Comparison of ENCODE assay signal across 18 cellular contexts in the genomic region with DNA sequence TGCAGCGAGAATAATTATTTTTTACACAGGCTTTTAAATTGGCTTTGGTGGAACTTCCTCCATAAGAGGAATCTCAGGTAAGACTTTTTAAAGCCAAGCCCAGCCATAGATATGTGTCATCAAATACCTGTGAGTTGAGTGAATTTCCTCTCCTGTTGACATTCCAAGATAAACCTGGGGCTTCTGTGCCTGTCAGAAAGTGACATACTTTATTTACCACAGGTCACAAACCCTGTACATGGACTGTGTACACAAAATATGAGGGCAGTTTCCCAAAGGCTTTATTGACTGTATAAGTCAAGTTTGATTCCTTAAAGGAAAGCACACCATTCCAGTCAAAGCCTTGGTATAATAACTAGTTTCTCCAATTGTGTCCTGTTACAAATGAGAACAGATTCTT. TPM values are rescaled to one million over a fixed set of nuclear protein-coding genes. Genes with fewer than 3 reads are reported as not detected.
"Had no signal": no experiment of that assay in that cellular context is flagged by ENCODE, and none has a peak within 500 bp of the region (broad histone marks: within the 10 kb centered on the region; RNA-seq: fewer than 3 reads in every experiment).

No MANE protein-coding gene starts in this region.

- H3K27me3 Mint-ChIP-seq: activated CD8-positive, alpha-beta memory T cell treated with anti-CD3 and anti-CD28 coated beads, Interleukin-2, amount 10 ng/mL, durations not matched to agents 7 days and 5 days had no signal

- H3K36me3 Mint-ChIP-seq: stimulated activated effector memory CD8-positive, alpha-beta T cell treated with anti-CD3 and anti-CD28 coated beads, Interleukin-12 subunit alpha, Interleukin-12 subunit beta, amount 100 ng/mL, for 72 hours had no signal

- ATAC-seq: activated CD8-positive, alpha-beta memory T cell treated with anti-CD3 and anti-CD28 coated beads, Interleukin-2, amount 10 ng/mL, durations not matched to agents 7 days and 5 days; activated T-cell treated with anti-CD3 and anti-CD28 coated beads, Interleukin-2, amount 50 U/mL, for 4 hours; lower lobe of right lung; naive thymus-derived CD4-positive, alpha-beta T cell; right cardiac atrium; stimulated activated effector memory CD8-positive, alpha-beta T cell treated with anti-CD3 and anti-CD28 coated beads, Interleukin-12 subunit alpha, Interleukin-12 subunit beta, amount 100 ng/mL, for 72 hours had no signal

- H3K36me3 ChIP-seq: brain microvascular endothelial cell, lower lobe of right lung, thyroid gland had no signal

- H3K27ac ChIP-seq: brain microvascular endothelial cell, dorsolateral prefrontal cortex, lower lobe of right lung, thyroid gland had no signal

- H3K9me3 ChIP-seq: thyroid gland had no signal

- H3K4me3 ChIP-seq: dorsolateral prefrontal cortex, lower lobe of right lung, thyroid gland had no signal

- H3K27ac Mint-ChIP-seq: activated CD8-positive, alpha-beta memory T cell treated with anti-CD3 and anti-CD28 coated beads, Interleukin-2, amount 10 ng/mL, durations not matched to agents 7 days and 5 days; activated naive CD8-positive, alpha-beta T cell; naive thymus-derived CD4-positive, alpha-beta T cell had no signal

- H3K4me3 Mint-ChIP-seq: activated CD8-positive, alpha-beta memory T cell treated with anti-CD3 and anti-CD28 coated beads, Interleukin-2, amount 10 ng/mL, durations not matched to agents 7 days and 5 days; activated naive CD8-positive, alpha-beta T cell; activated T-cell treated with anti-CD3 and anti-CD28 coated beads, Interleukin-2, amount 50 U/mL, for 4 hours; naive thymus-derived CD4-positive, alpha-beta T cell; stimulated activated effector memory CD8-positive, alpha-beta T cell treated with anti-CD3 and anti-CD28 coated beads, Interleukin-12 subunit alpha, Interleukin-12 subunit beta, amount 100 ng/mL, for 72 hours had no signal

- DNase-seq: activated CD4-positive, CD25-positive, alpha-beta regulatory T cell; activated CD8-positive, alpha-beta memory T cell treated with anti-CD3 and anti-CD28 coated beads, Interleukin-2, amount 10 ng/mL, durations not matched to agents 7 days and 5 days; activated gamma-delta T cell; activated T-cell treated with anti-CD3 and anti-CD28 coated beads, Interleukin-2, amount 50 U/mL, for 4 hours; brain microvascular endothelial cell; dorsolateral prefrontal cortex; foreskin melanocyte; head of caudate nucleus; islet precursor cell; lower lobe of right lung; midbrain; naive thymus-derived CD4-positive, alpha-beta T cell; right cardiac atrium; T-helper 2 cell; thyroid gland had no signal

- H3K27me3 ChIP-seq: brain microvascular endothelial cell, dorsolateral prefrontal cortex, thyroid gland had no signal

- H3K4me1 ChIP-seq: lower lobe of right lung, thyroid gland had no signal

RNA-seq across cellular contexts. Expression of gene SLC10A1, which starts 56.0 kb away (rescaled TPM):
- total RNA-seq: activated CD8-positive, alpha-beta memory T cell treated with anti-CD3 and anti-CD28 coated beads, Interleukin-2, amount 10 ng/mL, durations not matched to agents 7 days and 5 days; activated T-cell treated with anti-CD3 and anti-CD28 coated beads, Interleukin-2, amount 50 U/mL, for 4 hours; cerebellum; dorsolateral prefrontal cortex; lower lobe of right lung; naive thymus-derived CD4-positive, alpha-beta T cell; right cardiac atrium; thyroid gland had no signal
- polyA plus RNA-seq: right cardiac atrium had no signal
